In the genomic region with DNA sequence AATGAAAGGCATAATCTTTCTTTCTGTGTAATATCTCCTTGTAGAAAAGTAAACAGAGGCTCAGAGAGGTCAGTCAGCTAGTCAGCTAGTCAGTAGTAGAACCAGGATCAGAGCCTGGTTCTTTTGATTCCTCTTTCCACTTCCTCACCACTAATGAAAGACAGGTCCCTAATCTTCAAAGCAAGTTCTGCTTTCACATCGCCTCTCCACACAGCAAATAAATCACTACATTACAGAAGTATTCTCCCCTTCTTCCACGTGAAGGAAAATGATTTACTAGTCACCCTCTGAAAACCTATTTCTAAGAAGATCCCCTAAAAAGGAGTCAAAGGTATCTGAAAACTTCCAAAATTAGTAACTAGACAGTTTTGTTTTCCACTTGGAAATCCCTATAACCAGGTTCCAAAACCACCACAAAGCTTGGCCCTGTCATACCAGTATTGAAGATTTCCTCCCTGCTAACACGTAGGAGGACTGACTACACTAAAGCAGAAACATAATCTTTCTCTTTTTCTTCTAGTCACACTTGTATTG, we compare ENCODE assay signal across 8 cellular contexts.
DNase-seq lines count a peak whose midpoint lies in the region; ATAC-seq, FAIRE-seq and TF ChIP-seq lines count a peak whose summit lies in the region.

No MANE protein-coding gene starts in this region.

- dilution Hi-C loops in endothelial cell of umbilical vein (cut with MboI; ENCODE audit: extremely low pct_ligation_motif_present, low sequenced_read_pairs): no loop called here

- H3K9ac ChIP-seq in endothelial cell of umbilical vein (replicated peaks; ENCODE audit: extremely low read depth, insufficient read depth, low read length): no peak overlapping the region

- ATAC-seq in GM21423 (IDR thresholded peaks at IDR 0.05; ENCODE audit: unreplicated experiment): peak; percentile 68
- peak; percentile 81 for ATAC-seq in HG03571 (IDR thresholded peaks at IDR 0.05; ENCODE audit: unreplicated experiment)
- peak; percentile 83 for ATAC-seq in stimulated activated naive CD8-positive, alpha-beta T cell treated with anti-CD3 and anti-CD28 coated beads, Interleukin-15, Interleukin-2, amounts not matched to agents 100 U/mL and 50 U/mL, for 24 hours

- no TSS peak for BruUV-seq in endothelial cell of umbilical vein (replicated peaks; lab: Mats Ljungman, UMichigan)

- no peaks in the 10 kb centered on the region for H3K9me1 ChIP-seq in endothelial cell of umbilical vein (replicated peaks; ENCODE audit: control insufficient read depth, extremely low read depth, insufficient read depth, low read length)

- no peaks in the 10 kb centered on the region for H4K20me1 ChIP-seq in endothelial cell of umbilical vein (replicated peaks; ENCODE audit: control insufficient read depth, extremely low read depth, insufficient read depth, low read length)

- H3K27ac ChIP-seq in endothelial cell of umbilical vein (ENCODE audit: insufficient read depth, low read depth, low read length) (no peak overlapping the region), prostate gland (no peak overlapping the region)

- no peak for TF ChIP-seq CTCF in GM10266 (IDR thresholded peaks at IDR 0.05; ENCODE audit: control insufficient read depth, insufficient read depth, low read depth, missing control alignments)
- TF ChIP-seq CTCF in endothelial cell of umbilical vein (IDR thresholded peaks at IDR 0.05; ENCODE audit: extremely low read depth in 1 of 2, insufficient read depth in 1 of 2, low read depth in 1 of 2, low read length in 2 of 2): no peak
- TF ChIP-seq CTCF in prostate gland (IDR thresholded peaks at IDR 0.05): no peak

- POLR2A ChIA-PET in endothelial cell of umbilical vein (lab: Charles Lee): no interaction called here

- peak overlapping the region; percentile 60 for H2AFZ ChIP-seq in endothelial cell of umbilical vein (ENCODE audit: low read depth, low read length)

- no peak for FAIRE-seq in endothelial cell of umbilical vein (lab: Jason Lieb, UNC)

- CTCF ChIA-PET in endothelial cell of umbilical vein (lab: Charles Lee): interaction anchor here (0.7 to 2.1 kb wide), 35 partner anchors 8 to 710 kb away, joined by 3 to 14 read pairs (median 4); partner anchors contain the start of gene NPR3

- TF ChIP-seq POLR2A in endothelial cell of umbilical vein (IDR thresholded peaks at IDR 0.05; ENCODE audit: low read depth, low read length) (no peak), prostate gland (IDR thresholded peaks at IDR 0.05) (no peak)

- H3K4me3 ChIP-seq in endothelial cell of umbilical vein (replicated peaks in 1 of 3; ENCODE audit: insufficient read depth in 1 of 3, low read depth in 1 of 3, low read length in 3 of 3): no peak overlapping the region
- H3K4me3 ChIP-seq in prostate gland: no peak overlapping the region

- no peaks in the 10 kb centered on the region for H3K27me3 ChIP-seq in endothelial cell of umbilical vein (ENCODE audit: control insufficient read depth in 2 of 2, insufficient read depth in 2 of 2, low read length in 2 of 2)
- H3K27me3 ChIP-seq in prostate gland (replicated peaks; ENCODE audit: insufficient read depth): no peaks in the 10 kb centered on the region

- intact Hi-C loops in endothelial cell of umbilical vein (cut with micrococcal nuclease): loop anchor here (1.0 to 10.0 kb wide), 6 partner anchors 79 to 815 kb away; no protein-coding TSS in a partner anchor
- intact Hi-C loops in prostate gland (cut with DNase I): loop anchor here (5.0 kb wide), 1 partner anchor 588 kb away; the partner anchor contains the start of gene NPR3

- peak; percentile 25 for DNase-seq in GM10266 (ENCODE audit: extremely low spot score)
- no peak for DNase-seq in endothelial cell of umbilical vein (ENCODE audit: low read depth, low spot score)
- DNase-seq in stimulated activated naive CD8-positive, alpha-beta T cell treated with anti-CD3 and anti-CD28 coated beads, Interleukin-15, Interleukin-2, amounts not matched to agents 100 U/mL and 50 U/mL, for 24 hours: no peak
- no peak for DNase-seq in inferior parietal cortex (ENCODE audit: extremely low spot score)
- no peak for DNase-seq in NCI-H1694 treated with DMSO at 0.1 percent for 48 hours (lab: John Stamatoyannopoulos, UW)
- no peak for DNase-seq in prostate gland (ENCODE audit: low spot score)

- no peaks in the 10 kb centered on the region for H3K9me3 ChIP-seq in endothelial cell of umbilical vein (replicated peaks; ENCODE audit: control insufficient read depth, insufficient read depth, low read length)
- no peaks in the 10 kb centered on the region for H3K9me3 ChIP-seq in prostate gland

- no peaks in the 10 kb centered on the region for H3K79me2 ChIP-seq in endothelial cell of umbilical vein (ENCODE audit: control insufficient read depth, insufficient read depth, low read length)

- no peaks in the 10 kb centered on the region for H3K36me3 ChIP-seq in endothelial cell of umbilical vein (ENCODE audit: control insufficient read depth in 2 of 2, extremely low read depth in 1 of 2, insufficient read depth in 2 of 2, low read length in 2 of 2)
- H3K36me3 ChIP-seq in prostate gland: no peaks in the 10 kb centered on the region

- H3K4me2 ChIP-seq in endothelial cell of umbilical vein (ENCODE audit: insufficient read depth, low read length): peak overlapping the region; percentile 27

- H3K4me1 ChIP-seq in endothelial cell of umbilical vein (ENCODE audit: control insufficient read depth, extremely low read depth, insufficient read depth, low read length) (no peaks in the 10 kb centered on the region), prostate gland (replicated peaks) (no peaks in the 10 kb centered on the region)

- 17% methylated on average over 3 of the region's 3 CpGs for WGBS in prostate gland

TF ChIP-seq in endothelial cell of umbilical vein, 7 proteins besides CTCF, POLR2A, EP300 and RAD21:
- no peak for TF ChIP-seq MYC (IDR thresholded peaks at IDR 0.05; ENCODE audit: low read depth, low read length)
- no peak for TF ChIP-seq JUN (IDR thresholded peaks at IDR 0.05; ENCODE audit: borderline replicate concordance, insufficient read depth, insufficient read length, low read depth)
- TF ChIP-seq GATA2 (IDR thresholded peaks at IDR 0.05; ENCODE audit: insufficient read depth, insufficient read length, low read depth, low read length): no peak
- TF ChIP-seq, protein P1, sequence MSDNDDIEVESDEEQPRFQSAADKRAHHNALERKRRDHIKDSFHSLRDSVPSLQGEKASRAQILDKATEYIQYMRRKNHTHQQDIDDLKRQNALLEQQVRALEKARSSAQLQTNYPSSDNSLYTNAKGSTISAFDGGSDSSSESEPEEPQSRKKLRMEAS (IDR thresholded peaks at IDR 0.05; ENCODE audit: insufficient read depth, insufficient read length): no peak
TF ChIP-seq in endothelial cell of umbilical vein: peak in this region for 0.
